18 cellular contexts compared by ENCODE assay signal in genomic region chr21:14479387-14479786, GRCh38.
DNase-seq lines count a peak whose midpoint lies in the region; ATAC-seq and TF ChIP-seq lines count a peak whose summit lies in the region.
"Had no signal": no experiment of that assay in that cellular context is flagged by ENCODE, and none has a peak within 500 bp of the region (broad histone marks: within the 10 kb centered on the region; RNA-seq: fewer than 3 reads in every experiment).

No MANE protein-coding gene starts in this region.

- no peaks in the 10 kb centered on the region for H3K9me3 ChIP-seq in CD4-positive, CD25-positive, alpha-beta regulatory T cell (ENCODE audit: control insufficient read depth in 2 of 2, low read length in 2 of 2)
- no peaks in the 10 kb centered on the region for H3K9me3 ChIP-seq in mucosa of descending colon
- no peaks in the 10 kb centered on the region for H3K9me3 ChIP-seq in neural progenitor cell (ENCODE audit: low read depth)
- no peaks in the 10 kb centered on the region for H3K9me3 ChIP-seq in naive thymus-derived CD4-positive, alpha-beta T cell (ENCODE audit: control insufficient read depth in 2 of 3, low read length in 3 of 3)
- H3K9me3 ChIP-seq in right cardiac atrium (ENCODE audit: control insufficient read depth, low read length): no peaks in the 10 kb centered on the region
- H3K9me3 ChIP-seq: A549 had no signal

- H3K27ac ChIP-seq in CD4-positive, CD25-positive, alpha-beta regulatory T cell (ENCODE audit: insufficient read depth, low read length, poor library complexity, severe bottlenecking): no peak overlapping the region
- H3K27ac ChIP-seq in neural progenitor cell (no peak overlapping the region), right cardiac atrium (ENCODE audit: low read length) (no peak overlapping the region)
- no peak overlapping the region for H3K27ac ChIP-seq in naive thymus-derived CD4-positive, alpha-beta T cell (ENCODE audit: low read depth, low read length)
- H3K27ac ChIP-seq: A549, C4-2B, GM23248 had no signal

- peaks cover 6% of the 10 kb centered on the region for H3K9me3 Mint-ChIP-seq in activated T-cell treated with anti-CD3 and anti-CD28 coated beads, Interleukin-2, amount 50 U/mL, for 24 hours
- peaks cover 0 to 4% (median 0%) of the 10 kb centered on the region in 7 donors for H3K9me3 Mint-ChIP-seq in CD4-positive, CD25-positive, alpha-beta regulatory T cell
- peaks cover 18% of the 10 kb centered on the region for H3K9me3 Mint-ChIP-seq in activated naive CD8-positive, alpha-beta T cell treated with anti-CD3 and anti-CD28 coated beads for 36 hours
- H3K9me3 Mint-ChIP-seq in neural progenitor cell: no peaks in the 10 kb centered on the region
- H3K9me3 Mint-ChIP-seq in naive thymus-derived CD4-positive, alpha-beta T cell: peaks cover 0 to 10% (median 0%) of the 10 kb centered on the region in 11 donors
- H3K9me3 Mint-ChIP-seq: IgD-negative memory B cell had no signal

- DNase-seq in activated T-cell treated with anti-CD3 and anti-CD28 coated beads, Interleukin-2, amount 50 U/mL, for 24 hours: no peak
- DNase-seq in activated T-cell treated with anti-CD3 and anti-CD28 coated beads for 4 hours (no peak), mucosa of descending colon (no peak), neural progenitor cell (ENCODE audit: low spot score) (no peak), right cardiac atrium (no peak)
- DNase-seq in CD4-positive, CD25-positive, alpha-beta regulatory T cell: no peak
- no peak for DNase-seq in activated naive CD8-positive, alpha-beta T cell treated with anti-CD3 and anti-CD28 coated beads for 36 hours
- no peak for DNase-seq in naive thymus-derived CD4-positive, alpha-beta T cell
- DNase-seq: DMS79 treated with DMSO at 0.1 percent for 48 hours, GM23248, MV-4-11, NCI-H1417 treated with DMSO at 0.1 percent for 48 hours, NCI-H2029 treated with DMSO at 0.1 percent for 48 hours, NCI-H510A treated with DMSO at 0.1 percent for 48 hours had no signal

- H4K20me1 ChIP-seq in neural progenitor cell (ENCODE audit: low read depth): no peaks in the 10 kb centered on the region

- H3K36me3 ChIP-seq in CD4-positive, CD25-positive, alpha-beta regulatory T cell (ENCODE audit: control insufficient read depth, insufficient read depth, low read length): peaks cover under 1% of the 10 kb centered on the region
- no peaks in the 10 kb centered on the region for H3K36me3 ChIP-seq in mucosa of descending colon (ENCODE audit: low read depth)
- H3K36me3 ChIP-seq in neural progenitor cell: no peaks in the 10 kb centered on the region
- no peaks in the 10 kb centered on the region for H3K36me3 ChIP-seq in naive thymus-derived CD4-positive, alpha-beta T cell (ENCODE audit: control insufficient read depth in 2 of 3, insufficient read depth in 3 of 3, low read length in 3 of 3)

- 42% methylated on average over 1 of the region's 1 CpG for WGBS in right cardiac atrium

- no peak overlapping the region for H3K9ac ChIP-seq in neural progenitor cell
- H3K9ac ChIP-seq: GM23248 had no signal

- H3K27me3 Mint-ChIP-seq in activated T-cell treated with anti-CD3 and anti-CD28 coated beads, Interleukin-2, amount 50 U/mL, for 24 hours: no peaks in the 10 kb centered on the region
- H3K27me3 Mint-ChIP-seq in CD4-positive, CD25-positive, alpha-beta regulatory T cell: no peaks in the 10 kb centered on the region
- no peaks in the 10 kb centered on the region for H3K27me3 Mint-ChIP-seq in activated naive CD8-positive, alpha-beta T cell treated with anti-CD3 and anti-CD28 coated beads for 36 hours
- H3K27me3 Mint-ChIP-seq in neural progenitor cell (ENCODE audit: insufficient read depth, low read depth): peaks cover 4% of the 10 kb centered on the region
- no peaks in the 10 kb centered on the region for H3K27me3 Mint-ChIP-seq in naive thymus-derived CD4-positive, alpha-beta T cell

- intact Hi-C loops in mucosa of descending colon (cut with DNase I, micrococcal nuclease) (no loop called here), right cardiac atrium (cut with DNase I) (no loop called here)
- intact Hi-C loops in naive thymus-derived CD4-positive, alpha-beta T cell (cut with micrococcal nuclease): no loop called here

- no peak overlapping the region for H2AFZ ChIP-seq in neural progenitor cell (replicated peaks)
- H2AFZ ChIP-seq: GM23248 had no signal

- H3K4me3 ChIP-seq in CD4-positive, CD25-positive, alpha-beta regulatory T cell (ENCODE audit: low read depth, low read length): no peak overlapping the region
- H3K4me3 ChIP-seq in mucosa of descending colon: no peak overlapping the region
- H3K4me3 ChIP-seq in neural progenitor cell: no peak overlapping the region
- H3K4me3 ChIP-seq in naive thymus-derived CD4-positive, alpha-beta T cell (ENCODE audit: low read length): no peak overlapping the region
- H3K4me3 ChIP-seq in right cardiac atrium (ENCODE audit: low read length): no peak overlapping the region
- H3K4me3 ChIP-seq: A549, GM23248 had no signal

- CTCF ChIA-PET in naive thymus-derived CD4-positive, alpha-beta T cell (lab: Charles Lee): no interaction called here

- POLR2A ChIA-PET in naive thymus-derived CD4-positive, alpha-beta T cell (lab: Charles Lee): no interaction called here

- no peak for TF ChIP-seq CTCF in mucosa of descending colon (IDR thresholded peaks at IDR 0.05)
- TF ChIP-seq CTCF in neural progenitor cell (IDR thresholded peaks at IDR 0.05): no peak

- H3K27me3 ChIP-seq in CD4-positive, CD25-positive, alpha-beta regulatory T cell (ENCODE audit: control insufficient read depth, insufficient read depth, low read length): no peaks in the 10 kb centered on the region
- H3K27me3 ChIP-seq in neural progenitor cell: no peaks in the 10 kb centered on the region
- no peaks in the 10 kb centered on the region for H3K27me3 ChIP-seq in naive thymus-derived CD4-positive, alpha-beta T cell (ENCODE audit: control insufficient read depth in 2 of 2, insufficient read depth in 2 of 2, low read length in 2 of 2)
- H3K27me3 ChIP-seq in right cardiac atrium (ENCODE audit: control insufficient read depth, insufficient read depth): no peaks in the 10 kb centered on the region

- peaks cover 53% of the 10 kb centered on the region for H3K4me1 Mint-ChIP-seq in activated T-cell treated with anti-CD3 and anti-CD28 coated beads, Interleukin-2, amount 50 U/mL, for 24 hours (ENCODE audit: low read depth)
- peaks cover 7 to 23% (median 18%) of the 10 kb centered on the region in 4 donors for H3K4me1 Mint-ChIP-seq in CD4-positive, CD25-positive, alpha-beta regulatory T cell
- peaks cover 69% of the 10 kb centered on the region for H3K4me1 Mint-ChIP-seq in activated naive CD8-positive, alpha-beta T cell treated with anti-CD3 and anti-CD28 coated beads for 36 hours
- no peaks in the 10 kb centered on the region for H3K4me1 Mint-ChIP-seq in neural progenitor cell
- H3K4me1 Mint-ChIP-seq in naive thymus-derived CD4-positive, alpha-beta T cell: peaks cover 8 to 47% (median 15%) of the 10 kb centered on the region in 7 donors

- ATAC-seq in CD4-positive, CD25-positive, alpha-beta regulatory T cell (ENCODE audit: low read depth in 2 of 2): no peak
- peak; percentile 48 for ATAC-seq in mucosa of descending colon
- ATAC-seq in naive thymus-derived CD4-positive, alpha-beta T cell: no peak
- no peak for ATAC-seq in right cardiac atrium
- ATAC-seq: A549, Panc1 had no signal

- H3K4me2 ChIP-seq in neural progenitor cell: no peak overlapping the region
- H3K4me2 ChIP-seq: A549 had no signal

- H3K4me3 Mint-ChIP-seq in activated T-cell treated with anti-CD3 and anti-CD28 coated beads, Interleukin-2, amount 50 U/mL, for 24 hours: no peak overlapping the region
- H3K4me3 Mint-ChIP-seq in CD4-positive, CD25-positive, alpha-beta regulatory T cell: no peak overlapping the region
- no peak overlapping the region for H3K4me3 Mint-ChIP-seq in activated naive CD8-positive, alpha-beta T cell treated with anti-CD3 and anti-CD28 coated beads for 36 hours
- H3K4me3 Mint-ChIP-seq in neural progenitor cell: no peak overlapping the region
- peak overlapping the region in 1 of 10 donors; percentile 6 for H3K4me3 Mint-ChIP-seq in naive thymus-derived CD4-positive, alpha-beta T cell
- H3K4me3 Mint-ChIP-seq: IgD-negative memory B cell had no signal

- no peaks in the 10 kb centered on the region for H3F3A ChIP-seq in neural progenitor cell (ENCODE audit: low read depth)

- peak overlapping the region; percentile 42 for H3K27ac Mint-ChIP-seq in activated T-cell treated with anti-CD3 and anti-CD28 coated beads, Interleukin-2, amount 50 U/mL, for 24 hours
- peak overlapping the region in 2 of 3 donors; percentile 22 to 43 for H3K27ac Mint-ChIP-seq in CD4-positive, CD25-positive, alpha-beta regulatory T cell
- H3K27ac Mint-ChIP-seq in activated naive CD8-positive, alpha-beta T cell treated with anti-CD3 and anti-CD28 coated beads for 36 hours: peak overlapping the region; percentile 98
- H3K27ac Mint-ChIP-seq in neural progenitor cell: no peak overlapping the region
- H3K27ac Mint-ChIP-seq in naive thymus-derived CD4-positive, alpha-beta T cell: peak overlapping the region in 2 of 9 donors; percentile 33 to 54

- H3K36me3 Mint-ChIP-seq in activated T-cell treated with anti-CD3 and anti-CD28 coated beads, Interleukin-2, amount 50 U/mL, for 24 hours (ENCODE audit: low read depth): peaks cover 15% of the 10 kb centered on the region
- H3K36me3 Mint-ChIP-seq in CD4-positive, CD25-positive, alpha-beta regulatory T cell: peaks cover 5% of the 10 kb centered on the region
- peaks cover 45% of the 10 kb centered on the region for H3K36me3 Mint-ChIP-seq in activated naive CD8-positive, alpha-beta T cell treated with anti-CD3 and anti-CD28 coated beads for 36 hours
- no peaks in the 10 kb centered on the region for H3K36me3 Mint-ChIP-seq in neural progenitor cell
- H3K36me3 Mint-ChIP-seq in naive thymus-derived CD4-positive, alpha-beta T cell: peaks cover 1 to 24% (median 4%) of the 10 kb centered on the region in 5 donors

- peaks cover 11% of the 10 kb centered on the region for H3K4me1 ChIP-seq in CD4-positive, CD25-positive, alpha-beta regulatory T cell (ENCODE audit: control insufficient read depth, insufficient read depth, low read length, poor library complexity, severe bottlenecking)
- peaks cover 8% of the 10 kb centered on the region for H3K4me1 ChIP-seq in mucosa of descending colon (ENCODE audit: low read depth)
- no peaks in the 10 kb centered on the region for H3K4me1 ChIP-seq in neural progenitor cell
- peaks cover 0 to 13% of the 10 kb centered on the region in 2 donors for H3K4me1 ChIP-seq in naive thymus-derived CD4-positive, alpha-beta T cell (ENCODE audit: control insufficient read depth in 2 of 2, insufficient read depth in 2 of 2, low read length in 2 of 2)
- H3K4me1 ChIP-seq in right cardiac atrium (ENCODE audit: control insufficient read depth, insufficient read depth, low read length): no peaks in the 10 kb centered on the region
- H3K4me1 ChIP-seq: A549 had no signal

- H3K79me2 ChIP-seq in neural progenitor cell (ENCODE audit: low read depth): no peaks in the 10 kb centered on the region
